ENCODE assay signal across 11 cellular contexts in the genomic region with DNA sequence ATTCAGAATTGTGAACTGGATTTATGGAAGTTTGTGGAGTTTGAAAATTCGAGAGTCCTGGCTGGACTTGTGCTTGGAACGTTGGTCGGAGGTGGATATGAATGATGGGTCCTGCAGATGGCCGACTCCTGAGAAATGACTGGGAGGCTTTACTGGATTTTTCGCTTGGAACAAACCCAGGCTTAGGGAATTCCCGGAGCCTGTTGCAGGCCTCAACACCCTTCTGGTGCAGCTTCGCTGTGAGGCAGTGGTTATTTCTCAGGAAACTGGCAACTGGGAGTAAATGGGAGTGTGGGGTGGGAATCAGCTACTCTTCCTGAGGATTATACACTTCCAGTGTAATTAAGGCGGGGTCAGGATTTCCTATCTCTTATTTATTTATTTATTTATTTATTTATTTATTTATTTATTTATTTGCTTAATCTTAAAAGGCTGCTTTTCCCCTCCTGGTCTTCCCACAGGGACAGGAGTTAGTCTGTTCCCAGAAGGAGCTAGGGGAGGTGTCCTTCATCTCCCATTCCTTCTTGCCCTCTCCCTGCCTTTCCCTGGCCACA. TPM values are rescaled to one million over a fixed set of nuclear protein-coding genes. Genes with fewer than 3 reads are reported as not detected.
DNase-seq lines count a peak whose midpoint lies in the region; ATAC-seq, FAIRE-seq and TF ChIP-seq lines count a peak whose summit lies in the region.
"Had no signal": no experiment of that assay in that cellular context is flagged by ENCODE, and none has a peak within 500 bp of the region (broad histone marks: within the 10 kb centered on the region; RNA-seq: fewer than 3 reads in every experiment).

No MANE protein-coding gene starts in this region.

- peaks cover 6 to 97% (median 56%) of the 10 kb centered on the region in 3 donors for H3K4me1 ChIP-seq in gastroesophageal sphincter
- peaks cover 45% of the 10 kb centered on the region for H3K4me1 ChIP-seq in HepG2 (ENCODE audit: insufficient read depth, low read length)

- H4K20me1 ChIP-seq in HepG2 (ENCODE audit: insufficient read depth, low read length): peaks cover 28% of the 10 kb centered on the region

- H3K27ac ChIP-seq in RWPE1 (peak overlapping the region; percentile 20; the same call in 1 of the 2 replicates), gastroesophageal sphincter (peak overlapping the region in 3 of 4 donors; percentile 30 to 56 (median 47)), skin epidermis (peak overlapping the region in 17 of 21 experiments; percentile 17 to 83 (median 51)), HepG2 (ENCODE audit: extremely low read length, insufficient read depth, low read length) (no peak overlapping the region)
- H3K27ac ChIP-seq: ovary, PC-9 had no signal

- H3K9ac ChIP-seq in HepG2 (ENCODE audit: insufficient read depth, low read depth, low read length): no peak overlapping the region

- TF ChIP-seq RAD21 in HepG2 (CRISPR knock-in tag; IDR thresholded peaks at IDR 0.05): no peak

- H3K79me2 ChIP-seq in HepG2 (ENCODE audit: insufficient read depth, low read length): peaks cover 48% of the 10 kb centered on the region

- TF ChIP-seq POLR2A in gastroesophageal sphincter (IDR thresholded peaks at IDR 0.05): no peak
- TF ChIP-seq POLR2A in HepG2 (IDR thresholded peaks at IDR 0.05; ENCODE audit: insufficient read depth in 1 of 2, low read depth in 2 of 2, low read length in 2 of 2): no peak

- 30 to 39% methylated on average over 5 to 6 of the region's 8 CpGs for WGBS in gastroesophageal sphincter (ENCODE audit: low coverage in 1 of 2), 2 donors
- whole genome bisulfite sequencing in HepG2 (ENCODE audit: low lambda C conversion rate): 100% methylated on average over 8 of the region's 8 CpGs

- no peak for TF ChIP-seq EP300 in gastroesophageal sphincter (IDR thresholded peaks at IDR 0.05)
- no peak for TF ChIP-seq EP300 in HepG2 (IDR thresholded peaks at IDR 0.05; ENCODE audit: low read depth in 2 of 2, low read length in 2 of 2)
- TF ChIP-seq EP300 in HepG2 (CRISPR knock-in tag; IDR thresholded peaks at IDR 0.05; ENCODE audit: borderline replicate concordance): no peak

- intact Hi-C loops in HepG2 (cut with micrococcal nuclease; ENCODE audit: unreplicated experiment): no loop called here

- H2AFZ ChIP-seq in HepG2 (ENCODE audit: low read length): no peak overlapping the region
- H2AFZ ChIP-seq: PC-9 had no signal

- in situ Hi-C loops in HepG2 (cut with HindIII; ENCODE audit: extremely low pct_ligation_motif_present, low pct_unique_long_range_greater_than_20kb): no loop called here

- H3K36me3 ChIP-seq in gastroesophageal sphincter (no peaks in the 10 kb centered on the region), HepG2 (replicated peaks in 1 of 2; ENCODE audit: control insufficient read depth in 1 of 2, insufficient read depth in 2 of 2, low read length in 2 of 2) (no peaks in the 10 kb centered on the region; a peak in 1 of 5 replicates)
- H3K36me3 ChIP-seq: ovary had no signal

- BruUV-seq in HepG2 (replicated peaks; lab: Mats Ljungman, UMichigan): no TSS peak

- H3K9me3 ChIP-seq in gastroesophageal sphincter (no peaks in the 10 kb centered on the region), HepG2 (ENCODE audit: low read length) (no peaks in the 10 kb centered on the region)
- H3K9me3 ChIP-seq: ovary had no signal

- TF ChIP-seq CTCF in RWPE1 (conservative IDR thresholded peaks at IDR 0.05; ENCODE audit: low read depth) (no peak), gastroesophageal sphincter (IDR thresholded peaks at IDR 0.05) (no peak), GM10266 (IDR thresholded peaks at IDR 0.05; ENCODE audit: control insufficient read depth, insufficient read depth, low read depth, missing control alignments) (no peak), HepG2 (CRISPR knock-in tag; IDR thresholded peaks at IDR 0.05) (no peak)

- H3K4me2 ChIP-seq in HepG2 (ENCODE audit: low read depth, low read length): no peak overlapping the region
- H3K4me2 ChIP-seq: PC-9 had no signal

- no peak for FAIRE-seq in HepG2 (lab: Jason Lieb, UNC)

- DNase-seq in NCI-H82 (lab: John Stamatoyannopoulos, UW) (peak; percentile 64), NCI-H82 treated with DMSO at 0.1 percent for 48 hours (lab: John Stamatoyannopoulos, UW; ENCODE audit: unreplicated experiment) (no peak), RWPE1 (ENCODE audit: low spot score) (no peak), GM10266 (ENCODE audit: extremely low spot score) (no peak), HepG2 (ENCODE audit: low spot score) (no peak)
- DNase-seq: activated CD4-positive, CD25-positive, alpha-beta regulatory T cell treated with anti-CD3 and anti-CD28 coated beads, Interleukin-2, amount 50 U/mL, for 72 hours; PC-9 had no signal

- POLR2A ChIA-PET in RWPE1 (lab: Yijun Ruan, JAX; ENCODE audit: low non-redundant PET) (interaction anchor here (0.5 kb wide), 1 partner anchor 16 kb away, joined by 3 read pairs; no protein-coding TSS in a partner anchor), HepG2 (lab: Yijun Ruan, JAX) (no interaction called here)

- H3K4me3 ChIP-seq in gastroesophageal sphincter: no peak overlapping the region
- H3K4me3 ChIP-seq in skin epidermis: no peak overlapping the region
- H3K4me3 ChIP-seq in HepG2 (replicated peaks in 1 of 3; ENCODE audit: insufficient read depth in 1 of 3, low read depth in 2 of 3, low read length in 3 of 3): no peak overlapping the region
- H3K4me3 ChIP-seq: ovary, PC-9 had no signal

- CTCF ChIA-PET in RWPE1 (lab: Yijun Ruan, JAX) (interaction anchor here (0.6 to 2.3 kb wide), 6 partner anchors 9 to 654 kb away, joined by 3 to 8 read pairs (median 4); no protein-coding TSS in a partner anchor), HepG2 (lab: Yijun Ruan, JAX; ENCODE audit: low intra/inter-chr PET ratio, low total read pairs) (no interaction called here)

- no peaks in the 10 kb centered on the region for H3K27me3 ChIP-seq in gastroesophageal sphincter
- no peaks in the 10 kb centered on the region for H3K27me3 ChIP-seq in HepG2 (ENCODE audit: control insufficient read depth in 1 of 2, insufficient read depth in 2 of 2, low read length in 2 of 2)
- H3K27me3 ChIP-seq: ovary had no signal

- ATAC-seq in gastroesophageal sphincter (peak; percentile 34), HepG2 (no peak), HG03135 (IDR thresholded peaks at IDR 0.05; ENCODE audit: unreplicated experiment) (no peak)

TF ChIP-seq in HepG2, 621 proteins besides CTCF, POLR2A, EP300 and RAD21:
- TF ChIP-seq, protein P1, sequence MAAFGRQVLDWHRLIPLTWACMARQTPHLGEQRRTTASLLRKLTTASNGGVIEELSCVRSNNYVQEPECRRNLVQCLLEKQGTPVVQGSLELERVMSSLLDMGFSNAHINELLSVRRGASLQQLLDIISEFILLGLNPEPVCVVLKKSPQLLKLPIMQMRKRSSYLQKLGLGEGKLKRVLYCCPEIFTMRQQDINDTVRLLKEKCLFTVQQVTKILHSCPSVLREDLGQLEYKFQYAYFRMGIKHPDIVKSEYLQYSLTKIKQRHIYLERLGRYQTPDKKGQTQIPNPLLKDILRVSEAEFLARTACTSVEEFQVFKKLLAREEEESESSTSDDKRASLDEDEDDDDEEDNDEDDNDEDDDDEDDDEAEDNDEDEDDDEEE (CRISPR knock-in tag; IDR thresholded peaks at IDR 0.05): no peak

RNA-seq across cellular contexts. Expression of gene MAPKAPK2, which starts 21.1 kb away (rescaled TPM):
- total RNA-seq in gastroesophageal sphincter (10 to 100 TPM; 45.0 to 77.4 (median 55.5) TPM), HepG2 (2016; rRNA removed; fragmentation: Illumina TruSeq; extraction: Trizol) (14.5 and 16.6 TPM in 2 replicates)
- total RNA-seq in HepG2 (2016; cell fraction: cytosol; rRNA removed; fragmentation: Illumina TruSeq; extraction: Trizol; ENCODE audit: low read depth): 11.7 and 13.0 TPM in 2 replicates
- 11.8 and 16.6 TPM in 2 replicates for total RNA-seq in HepG2 (2016; cell fraction: insoluble cytoplasmic fraction; rRNA removed; fragmentation: Illumina TruSeq; extraction: Trizol)
- 26.9 and 28.5 TPM in 2 replicates for total RNA-seq in HepG2 (2016; cell fraction: membrane; rRNA removed; fragmentation: Illumina TruSeq; extraction: Trizol)
- total RNA-seq in HepG2 (2016; cell fraction: nucleus; rRNA removed; fragmentation: Illumina TruSeq; extraction: Trizol): 15.3 TPM in 2 replicates
- polyA plus RNA-seq in HepG2 (2011; rRNA removed): 34.0 and 40.1 TPM in 2 replicates
- 28.8 and 30.9 TPM in 2 replicates for polyA plus RNA-seq in HepG2 (2011; cell fraction: cytosol; rRNA removed)
- polyA plus RNA-seq in HepG2 (2011; cell fraction: nucleus; rRNA removed): 60.6 and 63.0 TPM in 2 replicates
- 17.3 and 31.0 TPM in 2 replicates for polyA plus RNA-seq in HepG2 (2012)
- 13.8 and 14.2 TPM in 2 replicates for polyA plus RNA-seq in HepG2 (2016; cell fraction: cytosol; fragmentation: Illumina TruSeq; extraction: Trizol; ENCODE audit: low read depth)
- 17.8 and 22.4 TPM in 2 replicates for polyA plus RNA-seq in HepG2 (2016; cell fraction: insoluble cytoplasmic fraction; fragmentation: Illumina TruSeq; extraction: Trizol; ENCODE audit: low read depth)
- 32.7 and 35.8 TPM in 2 replicates for polyA plus RNA-seq in HepG2 (2016; cell fraction: membrane; fragmentation: Illumina TruSeq; extraction: Trizol; ENCODE audit: low read depth)
- polyA plus RNA-seq in HepG2 (2016; cell fraction: nucleus; fragmentation: Illumina TruSeq; extraction: Trizol; ENCODE audit: insufficient read depth, low read depth): 41.1 and 43.4 TPM in 2 replicates
- 50.0 and 68.4 TPM in 2 replicates for polyA minus RNA-seq in HepG2 (2011; rRNA and poly(A)+ RNA removed; ENCODE audit: low replicate concordance)
- polyA minus RNA-seq in HepG2 (2011; cell fraction: cytosol; rRNA and poly(A)+ RNA removed): 15.6 and 16.3 TPM in 2 replicates
- 24.2 and 25.9 TPM in 2 replicates for polyA minus RNA-seq in HepG2 (2011; cell fraction: nucleus; rRNA and poly(A)+ RNA removed)
